ENCODE assay signal across 8 cellular contexts in genomic region chr11:6402061-6402470, GRCh38. TPM values are rescaled to one million over a fixed set of nuclear protein-coding genes. Genes with fewer than 3 reads are reported as not detected.
A peak's percentile ranks its signal among the peaks of the same experiment; 100 is the strongest.
DNase-seq lines count a peak whose midpoint lies in the region; ATAC-seq and TF ChIP-seq lines count a peak whose summit lies in the region.

No MANE protein-coding gene starts in this region.

- ATAC-seq in GM18861 (IDR thresholded peaks at IDR 0.05; ENCODE audit: unreplicated experiment) (peak; percentile 37), GM21717 (IDR thresholded peaks at IDR 0.05; ENCODE audit: unreplicated experiment) (peak; percentile 38), mucosa of descending colon (peak; percentile 24), SK-N-SH treated with all-trans-retinoic acid at 6 μM for 48 hours (no peak)

- no peaks in the 10 kb centered on the region for H3K9me3 ChIP-seq in KOPT-K1 (ENCODE audit: insufficient read depth, low read length, poor library complexity, severe bottlenecking)
- no peaks in the 10 kb centered on the region for H3K9me3 ChIP-seq in mucosa of descending colon

- H3K4me3 ChIP-seq in mucosa of descending colon: no peak overlapping the region
- H3K4me3 ChIP-seq in coronary artery: no peak overlapping the region

- H3K36me3 ChIP-seq in KOPT-K1 (ENCODE audit: insufficient read depth, low read length) (no peaks in the 10 kb centered on the region), mucosa of descending colon (ENCODE audit: low read depth) (no peaks in the 10 kb centered on the region)

- TF ChIP-seq CTCF in mucosa of descending colon (IDR thresholded peaks at IDR 0.05): no peak
- TF ChIP-seq CTCF in coronary artery (IDR thresholded peaks at IDR 0.05): no peak

- intact Hi-C loops in mucosa of descending colon (cut with DNase I, micrococcal nuclease): no loop called here

- no peak for DNase-seq in mucosa of descending colon
- DNase-seq in NCI-H2107 treated with DMSO at 0.1 percent for 48 hours (lab: John Stamatoyannopoulos, UW; ENCODE audit: unreplicated experiment): no peak
- DNase-seq in Kasumi-1 (lab: John Stamatoyannopoulos, UW): no peak
- no peak for DNase-seq in coronary artery (ENCODE audit: low spot score)

- peaks cover 4% of the 10 kb centered on the region for H3K4me1 ChIP-seq in mucosa of descending colon (ENCODE audit: low read depth)

- H3K27ac ChIP-seq in KOPT-K1 (ENCODE audit: low read depth, low read length, poor library complexity, severe bottlenecking) (peak overlapping the region; percentile 79), coronary artery (no peak overlapping the region)

TF ChIP-seq in SK-N-SH treated with all-trans-retinoic acid at 6 μM for 48 hours, 23 proteins besides CTCF, POLR2A, EP300 and RAD21:
- TF ChIP-seq TCF4 (CRISPR knock-in tag; IDR thresholded peaks at IDR 0.05; ENCODE audit: borderline replicate concordance): no peak
- no peak for TF ChIP-seq POU6F1 (CRISPR knock-in tag; IDR thresholded peaks at IDR 0.05; ENCODE audit: borderline replicate concordance, low read depth)
- TF ChIP-seq ISL1 (CRISPR knock-in tag; IDR thresholded peaks at IDR 0.05): no peak
- TF ChIP-seq ZC3H10 (CRISPR knock-in tag; IDR thresholded peaks at IDR 0.05): no peak
- TF ChIP-seq CSDC2 (CRISPR knock-in tag; IDR thresholded peaks at IDR 0.05): no peak
- no peak for TF ChIP-seq TSHZ2 (CRISPR knock-in tag; IDR thresholded peaks at IDR 0.05)
- TF ChIP-seq GLIS3 (CRISPR knock-in tag; IDR thresholded peaks at IDR 0.05): no peak
- TF ChIP-seq OSR1 (CRISPR knock-in tag; IDR thresholded peaks at IDR 0.05): no peak
- TF ChIP-seq, protein P1, sequence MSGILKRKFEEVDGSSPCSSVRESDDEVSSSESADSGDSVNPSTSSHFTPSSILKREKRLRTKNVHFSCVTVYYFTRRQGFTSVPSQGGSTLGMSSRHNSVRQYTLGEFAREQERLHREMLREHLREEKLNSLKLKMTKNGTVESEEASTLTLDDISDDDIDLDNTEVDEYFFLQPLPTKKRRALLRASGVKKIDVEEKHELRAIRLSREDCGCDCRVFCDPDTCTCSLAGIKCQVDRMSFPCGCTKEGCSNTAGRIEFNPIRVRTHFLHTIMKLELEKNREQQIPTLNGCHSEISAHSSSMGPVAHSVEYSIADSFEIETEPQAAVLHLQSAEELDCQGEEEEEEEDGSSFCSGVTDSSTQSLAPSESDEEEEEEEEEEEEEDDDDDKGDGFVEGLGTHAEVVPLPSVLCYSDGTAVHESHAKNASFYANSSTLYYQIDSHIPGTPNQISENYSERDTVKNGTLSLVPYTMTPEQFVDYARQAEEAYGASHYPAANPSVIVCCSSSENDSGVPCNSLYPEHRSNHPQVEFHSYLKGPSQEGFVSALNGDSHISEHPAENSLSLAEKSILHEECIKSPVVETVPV (CRISPR knock-in tag; IDR thresholded peaks at IDR 0.05): no peak
- no peak for TF ChIP-seq SNAI2 (CRISPR knock-in tag; IDR thresholded peaks at IDR 0.05)
- TF ChIP-seq ESRRG (CRISPR knock-in tag; IDR thresholded peaks at IDR 0.05): no peak
- TF ChIP-seq ARNTL (CRISPR knock-in tag; IDR thresholded peaks at IDR 0.05; ENCODE audit: borderline replicate concordance, low read depth): no peak
- no peak for TF ChIP-seq ZNF565 (CRISPR knock-in tag; conservative IDR thresholded peaks at IDR 0.05; ENCODE audit: low read depth)
- TF ChIP-seq, protein P2, sequence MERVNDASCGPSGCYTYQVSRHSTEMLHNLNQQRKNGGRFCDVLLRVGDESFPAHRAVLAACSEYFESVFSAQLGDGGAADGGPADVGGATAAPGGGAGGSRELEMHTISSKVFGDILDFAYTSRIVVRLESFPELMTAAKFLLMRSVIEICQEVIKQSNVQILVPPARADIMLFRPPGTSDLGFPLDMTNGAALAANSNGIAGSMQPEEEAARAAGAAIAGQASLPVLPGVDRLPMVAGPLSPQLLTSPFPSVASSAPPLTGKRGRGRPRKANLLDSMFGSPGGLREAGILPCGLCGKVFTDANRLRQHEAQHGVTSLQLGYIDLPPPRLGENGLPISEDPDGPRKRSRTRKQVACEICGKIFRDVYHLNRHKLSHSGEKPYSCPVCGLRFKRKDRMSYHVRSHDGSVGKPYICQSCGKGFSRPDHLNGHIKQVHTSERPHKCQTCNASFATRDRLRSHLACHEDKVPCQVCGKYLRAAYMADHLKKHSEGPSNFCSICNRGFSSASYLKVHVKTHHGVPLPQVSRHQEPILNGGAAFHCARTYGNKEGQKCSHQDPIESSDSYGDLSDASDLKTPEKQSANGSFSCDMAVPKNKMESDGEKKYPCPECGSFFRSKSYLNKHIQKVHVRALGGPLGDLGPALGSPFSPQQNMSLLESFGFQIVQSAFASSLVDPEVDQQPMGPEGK (CRISPR knock-in tag; IDR thresholded peaks at IDR 0.05; ENCODE audit: borderline replicate concordance): no peak
- no peak for TF ChIP-seq BACH2 (CRISPR knock-in tag; IDR thresholded peaks at IDR 0.05; ENCODE audit: borderline replicate concordance)
- TF ChIP-seq ZFP3 (CRISPR knock-in tag; IDR thresholded peaks at IDR 0.05): no peak
- TF ChIP-seq ZNF70 (CRISPR knock-in tag; IDR thresholded peaks at IDR 0.05): no peak
- TF ChIP-seq RARB (CRISPR knock-in tag; IDR thresholded peaks at IDR 0.05): no peak
- TF ChIP-seq, protein P3, sequence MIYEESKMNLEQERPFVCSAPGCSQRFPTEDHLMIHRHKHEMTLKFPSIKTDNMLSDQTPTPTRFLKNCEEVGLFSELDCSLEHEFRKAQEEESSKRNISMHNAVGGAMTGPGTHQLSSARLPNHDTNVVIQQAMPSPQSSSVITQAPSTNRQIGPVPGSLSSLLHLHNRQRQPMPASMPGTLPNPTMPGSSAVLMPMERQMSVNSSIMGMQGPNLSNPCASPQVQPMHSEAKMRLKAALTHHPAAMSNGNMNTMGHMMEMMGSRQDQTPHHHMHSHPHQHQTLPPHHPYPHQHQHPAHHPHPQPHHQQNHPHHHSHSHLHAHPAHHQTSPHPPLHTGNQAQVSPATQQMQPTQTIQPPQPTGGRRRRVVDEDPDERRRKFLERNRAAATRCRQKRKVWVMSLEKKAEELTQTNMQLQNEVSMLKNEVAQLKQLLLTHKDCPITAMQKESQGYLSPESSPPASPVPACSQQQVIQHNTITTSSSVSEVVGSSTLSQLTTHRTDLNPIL (CRISPR knock-in tag; IDR thresholded peaks at IDR 0.05; ENCODE audit: low read depth): no peak
- TF ChIP-seq PPARA (CRISPR knock-in tag; IDR thresholded peaks at IDR 0.05; ENCODE audit: borderline replicate concordance): no peak

RNA-seq across cellular contexts. Expression of gene SMPD1, which starts 11.8 kb away (rescaled TPM):
- 10 to 100 TPM; 45.3 to 86.6 (median 62.0) TPM for total RNA-seq in mucosa of descending colon

RNA-seq across cellular contexts. Expression of gene APBB1, which starts 16.8 kb away (rescaled TPM):
- 10 to 100 TPM in 1 of 3 donors, 1 to 10 TPM in 2; 5.2 to 64.7 (median 8.3) TPM for total RNA-seq in mucosa of descending colon

RNA-seq across cellular contexts. Expression of gene HPX, which starts 38.7 kb away (rescaled TPM):
- 1 to 10 TPM; 2.0 to 7.0 (median 2.3) TPM for total RNA-seq in mucosa of descending colon
